Comparison of ENCODE assay signal across 1 cellular context in the genomic region with DNA sequence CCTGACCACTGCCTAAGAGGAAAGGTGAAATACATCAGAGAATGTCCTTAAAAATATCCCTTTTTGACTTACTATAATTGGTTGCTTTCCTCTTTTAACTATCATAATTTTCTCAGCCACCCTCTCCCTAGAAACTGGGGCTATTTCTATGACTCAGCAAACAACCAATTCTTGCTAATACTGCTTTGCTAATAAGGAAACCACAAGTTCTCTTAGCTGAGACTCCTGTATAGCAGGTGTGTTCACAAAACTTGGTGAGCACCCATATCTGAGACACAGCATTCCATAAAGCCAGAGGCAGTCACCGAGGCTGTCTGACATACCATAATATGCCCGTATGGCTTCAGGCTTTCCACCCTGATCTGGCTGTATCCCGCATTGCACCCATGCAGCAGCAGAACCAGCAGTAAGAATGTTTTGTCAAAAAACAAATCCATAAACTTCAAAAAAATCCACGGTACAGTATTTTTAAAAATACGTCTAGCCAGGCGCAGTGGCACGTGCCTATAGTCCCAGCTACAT.
TF ChIP-seq lines count a peak whose summit lies in the region.

No MANE protein-coding gene starts in this region.

TF ChIP-seq in GM12878, 131 proteins besides CTCF, POLR2A, EP300 and RAD21 (continued from another document):
- TF ChIP-seq RUNX3 (IDR thresholded peaks at IDR 0.05; ENCODE audit: low read length), result peak; percentile 65
- no peak for TF ChIP-seq KLF5 (IDR thresholded peaks at IDR 0.05; ENCODE audit: partially characterized antibody)
- no peak for TF ChIP-seq IKZF1 (conservative IDR thresholded peaks at IDR 0.05)
- TF ChIP-seq YY1 (IDR thresholded peaks at IDR 0.05; ENCODE audit: low read depth, low read length), result no peak
- TF ChIP-seq MEF2B (IDR thresholded peaks at IDR 0.05; ENCODE audit: partially characterized antibody, poor library complexity, severe bottlenecking), result no peak
- TF ChIP-seq, protein P1, sequence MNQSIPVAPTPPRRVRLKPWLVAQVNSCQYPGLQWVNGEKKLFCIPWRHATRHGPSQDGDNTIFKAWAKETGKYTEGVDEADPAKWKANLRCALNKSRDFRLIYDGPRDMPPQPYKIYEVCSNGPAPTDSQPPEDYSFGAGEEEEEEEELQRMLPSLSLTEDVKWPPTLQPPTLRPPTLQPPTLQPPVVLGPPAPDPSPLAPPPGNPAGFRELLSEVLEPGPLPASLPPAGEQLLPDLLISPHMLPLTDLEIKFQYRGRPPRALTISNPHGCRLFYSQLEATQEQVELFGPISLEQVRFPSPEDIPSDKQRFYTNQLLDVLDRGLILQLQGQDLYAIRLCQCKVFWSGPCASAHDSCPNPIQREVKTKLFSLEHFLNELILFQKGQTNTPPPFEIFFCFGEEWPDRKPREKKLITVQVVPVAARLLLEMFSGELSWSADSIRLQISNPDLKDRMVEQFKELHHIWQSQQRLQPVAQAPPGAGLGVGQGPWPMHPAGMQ (IDR thresholded peaks at IDR 0.05; ENCODE audit: borderline replicate concordance), result no peak
- TF ChIP-seq HDAC6 (IDR thresholded peaks at IDR 0.05; ENCODE audit: unreplicated experiment), result no peak
- TF ChIP-seq, protein P2, sequence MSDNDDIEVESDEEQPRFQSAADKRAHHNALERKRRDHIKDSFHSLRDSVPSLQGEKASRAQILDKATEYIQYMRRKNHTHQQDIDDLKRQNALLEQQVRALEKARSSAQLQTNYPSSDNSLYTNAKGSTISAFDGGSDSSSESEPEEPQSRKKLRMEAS (IDR thresholded peaks at IDR 0.05; ENCODE audit: low read depth, low read length), result no peak
- TF ChIP-seq ZNF24 (IDR thresholded peaks at IDR 0.05), result no peak
- TF ChIP-seq, protein P3, sequence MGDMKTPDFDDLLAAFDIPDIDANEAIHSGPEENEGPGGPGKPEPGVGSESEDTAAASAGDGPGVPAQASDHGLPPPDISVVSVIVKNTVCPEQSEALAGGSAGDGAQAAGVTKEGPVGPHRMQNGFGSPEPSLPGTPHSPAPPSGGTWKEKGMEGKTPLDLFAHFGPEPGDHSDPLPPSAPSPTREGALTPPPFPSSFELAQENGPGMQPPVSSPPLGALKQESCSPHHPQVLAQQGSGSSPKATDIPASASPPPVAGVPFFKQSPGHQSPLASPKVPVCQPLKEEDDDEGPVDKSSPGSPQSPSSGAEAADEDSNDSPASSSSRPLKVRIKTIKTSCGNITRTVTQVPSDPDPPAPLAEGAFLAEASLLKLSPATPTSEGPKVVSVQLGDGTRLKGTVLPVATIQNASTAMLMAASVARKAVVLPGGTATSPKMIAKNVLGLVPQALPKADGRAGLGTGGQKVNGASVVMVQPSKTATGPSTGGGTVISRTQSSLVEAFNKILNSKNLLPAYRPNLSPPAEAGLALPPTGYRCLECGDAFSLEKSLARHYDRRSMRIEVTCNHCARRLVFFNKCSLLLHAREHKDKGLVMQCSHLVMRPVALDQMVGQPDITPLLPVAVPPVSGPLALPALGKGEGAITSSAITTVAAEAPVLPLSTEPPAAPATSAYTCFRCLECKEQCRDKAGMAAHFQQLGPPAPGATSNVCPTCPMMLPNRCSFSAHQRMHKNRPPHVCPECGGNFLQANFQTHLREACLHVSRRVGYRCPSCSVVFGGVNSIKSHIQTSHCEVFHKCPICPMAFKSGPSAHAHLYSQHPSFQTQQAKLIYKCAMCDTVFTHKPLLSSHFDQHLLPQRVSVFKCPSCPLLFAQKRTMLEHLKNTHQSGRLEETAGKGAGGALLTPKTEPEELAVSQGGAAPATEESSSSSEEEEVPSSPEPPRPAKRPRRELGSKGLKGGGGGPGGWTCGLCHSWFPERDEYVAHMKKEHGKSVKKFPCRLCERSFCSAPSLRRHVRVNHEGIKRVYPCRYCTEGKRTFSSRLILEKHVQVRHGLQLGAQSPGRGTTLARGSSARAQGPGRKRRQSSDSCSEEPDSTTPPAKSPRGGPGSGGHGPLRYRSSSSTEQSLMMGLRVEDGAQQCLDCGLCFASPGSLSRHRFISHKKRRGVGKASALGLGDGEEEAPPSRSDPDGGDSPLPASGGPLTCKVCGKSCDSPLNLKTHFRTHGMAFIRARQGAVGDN (IDR thresholded peaks at IDR 0.05), result no peak
- no peak for TF ChIP-seq RBBP5 (conservative IDR thresholded peaks at IDR 0.05)
- TF ChIP-seq, protein P4, sequence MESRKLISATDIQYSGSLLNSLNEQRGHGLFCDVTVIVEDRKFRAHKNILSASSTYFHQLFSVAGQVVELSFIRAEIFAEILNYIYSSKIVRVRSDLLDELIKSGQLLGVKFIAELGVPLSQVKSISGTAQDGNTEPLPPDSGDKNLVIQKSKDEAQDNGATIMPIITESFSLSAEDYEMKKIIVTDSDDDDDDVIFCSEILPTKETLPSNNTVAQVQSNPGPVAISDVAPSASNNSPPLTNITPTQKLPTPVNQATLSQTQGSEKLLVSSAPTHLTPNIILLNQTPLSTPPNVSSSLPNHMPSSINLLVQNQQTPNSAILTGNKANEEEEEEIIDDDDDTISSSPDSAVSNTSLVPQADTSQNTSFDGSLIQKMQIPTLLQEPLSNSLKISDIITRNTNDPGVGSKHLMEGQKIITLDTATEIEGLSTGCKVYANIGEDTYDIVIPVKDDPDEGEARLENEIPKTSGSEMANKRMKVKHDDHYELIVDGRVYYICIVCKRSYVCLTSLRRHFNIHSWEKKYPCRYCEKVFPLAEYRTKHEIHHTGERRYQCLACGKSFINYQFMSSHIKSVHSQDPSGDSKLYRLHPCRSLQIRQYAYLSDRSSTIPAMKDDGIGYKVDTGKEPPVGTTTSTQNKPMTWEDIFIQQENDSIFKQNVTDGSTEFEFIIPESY (IDR thresholded peaks at IDR 0.05), result no peak
